In the genomic region with DNA sequence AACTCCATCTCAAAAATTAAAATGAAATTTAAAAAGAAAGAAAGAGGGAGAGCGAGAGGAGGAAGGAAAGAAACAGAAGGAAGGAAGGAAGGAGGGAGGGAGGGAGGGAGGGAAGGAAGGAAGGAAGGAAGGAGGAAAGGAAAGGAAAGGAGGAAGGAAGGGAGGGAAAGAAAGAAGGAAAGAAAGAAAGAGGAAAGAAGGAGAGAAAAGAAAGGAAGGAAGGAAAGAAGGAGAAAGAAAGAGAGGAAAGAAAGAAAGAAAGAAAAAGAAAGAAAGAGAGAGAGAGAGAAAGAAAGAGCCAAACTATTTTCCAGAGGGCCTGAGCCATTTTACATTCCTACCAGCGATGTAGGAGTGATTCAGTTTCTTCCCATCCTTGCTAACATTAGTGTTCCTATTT, we compare ENCODE assay signal across 8 cellular contexts.
"Had no signal": no experiment of that assay in that cellular context is flagged by ENCODE, and none has a peak within 500 bp of the region (broad histone marks: within the 10 kb centered on the region; RNA-seq: fewer than 3 reads in every experiment).

No MANE protein-coding gene starts in this region.

- H3K9ac ChIP-seq: KMS-11 had no signal

- H3K4me2 ChIP-seq: GM23338, KMS-11 had no signal

- H3K9me3 Mint-ChIP-seq: GM23338 had no signal

- H3K4me3 Mint-ChIP-seq: GM23338 had no signal

- H3K4me1 ChIP-seq: HAP-1 had no signal

- H3K9me3 ChIP-seq: HAP-1 had no signal

- H3K36me3 ChIP-seq: HAP-1 had no signal

- H3K27ac ChIP-seq: HL-60, KMS-11 had no signal

- ATAC-seq: GM23338, HCT116 had no signal

- H2AFZ ChIP-seq: GM23338 had no signal

- DNase-seq: H7, IMR-90, KBM-7 had no signal

- H3K4me3 ChIP-seq: GM23338, HAP-1 had no signal

- H3K27ac Mint-ChIP-seq: GM23338 had no signal
